In genomic region chr20:31608256-31608980, GRCh38 we compare ENCODE assay signal across 8 cellular contexts. TPM values are rescaled to one million over a fixed set of nuclear protein-coding genes. Genes with fewer than 3 reads are reported as not detected.
A peak's percentile ranks its signal among the peaks of the same experiment; 100 is the strongest.
DNase-seq lines count a peak whose midpoint lies in the region; ATAC-seq and TF ChIP-seq lines count a peak whose summit lies in the region.

No MANE protein-coding gene starts in this region.

- DNase-seq in DMS153 (lab: John Stamatoyannopoulos, UW) (peak; percentile 96), NCI-H1694 treated with DMSO at 0.1 percent for 48 hours (lab: John Stamatoyannopoulos, UW) (peak; percentile 74), amniotic epithelial cell (ENCODE audit: low read depth) (peak; percentile 70), hepatocyte (ENCODE audit: low spot score) (peak; percentile 100), retinal pigment epithelial cell (ENCODE audit: low read depth) (no peak), DMS114 treated with DMSO at 0.1 percent for 48 hours (lab: John Stamatoyannopoulos, UW; ENCODE audit: unreplicated experiment) (no peak)

- H3K9me3 ChIP-seq in hepatocyte (ENCODE audit: low read depth), result no peaks in the 10 kb centered on the region

- no peak for ATAC-seq in HG03460 (IDR thresholded peaks at IDR 0.05; ENCODE audit: unreplicated experiment)
- no peak for ATAC-seq in GM18861 (IDR thresholded peaks at IDR 0.05; ENCODE audit: unreplicated experiment)

- no peaks in the 10 kb centered on the region for H3K27me3 ChIP-seq in hepatocyte

- no peaks in the 10 kb centered on the region for H3K36me3 ChIP-seq in hepatocyte (replicated peaks; ENCODE audit: insufficient read depth, low read depth)

- H3K9me2 ChIP-seq in hepatocyte (replicated peaks; ENCODE audit: insufficient read depth), result no peaks in the 10 kb centered on the region

- H3K4me1 ChIP-seq in hepatocyte (ENCODE audit: insufficient read depth), result peaks cover 49% of the 10 kb centered on the region

- WGBS in hepatocyte (ENCODE audit: low lambda C conversion rate, missing lambda C conversion rate), result 4% methylated on average over 46 of the region's 46 CpGs

- H3K4me3 ChIP-seq in hepatocyte, result no peak overlapping the region
- H3K4me3 ChIP-seq in retinal pigment epithelial cell (ENCODE audit: low read length), result peak overlapping the region; percentile 99

- peak overlapping the region; percentile 97 for H3K27ac ChIP-seq in hepatocyte

- TF ChIP-seq CTCF in hepatocyte (IDR thresholded peaks at IDR 0.05; ENCODE audit: poor library complexity), result no peak
- TF ChIP-seq CTCF in retinal pigment epithelial cell (conservative IDR thresholded peaks at IDR 0.05; ENCODE audit: low read depth, low read length), result no peak

- peak overlapping the region; percentile 76 for H3K4me2 ChIP-seq in hepatocyte

- peaks cover 22% of the 10 kb centered on the region for H3K79me2 ChIP-seq in hepatocyte

- H2AFZ ChIP-seq in hepatocyte, result no peak overlapping the region

- peaks cover 13% of the 10 kb centered on the region for H4K20me1 ChIP-seq in hepatocyte (ENCODE audit: insufficient read depth, poor library complexity, severe bottlenecking)

RNA-seq across cellular contexts. Expression of gene ID1, which starts 3.3 kb away (rescaled TPM):
- total RNA-seq in hepatocyte, result 616 and 651 TPM in 2 replicates
- 310 and 388 TPM in 2 replicates for polyA plus RNA-seq in hepatocyte

RNA-seq across cellular contexts. Expression of gene COX4I2, which starts 29.3 kb away (rescaled TPM):
- total RNA-seq in hepatocyte, result 0.68 and 3.6 TPM in 2 replicates
- polyA plus RNA-seq in hepatocyte, result 0.37 and 3.3 TPM in 2 replicates

Comparison
In these comparisons a context has a peak if more than half of its experiments do, and no peak if none do; other contexts are left out.
1. DNase-seq: peak in DMS153 (single experiment), NCI-H1694 treated with DMSO at 0.1 percent for 48 hours (single experiment), amniotic epithelial cell (single experiment) and hepatocyte (single experiment); none in retinal pigment epithelial cell (single experiment) and DMS114 treated with DMSO at 0.1 percent for 48 hours (single experiment).